ENCODE assay signal across 1 cellular context in the genomic region with DNA sequence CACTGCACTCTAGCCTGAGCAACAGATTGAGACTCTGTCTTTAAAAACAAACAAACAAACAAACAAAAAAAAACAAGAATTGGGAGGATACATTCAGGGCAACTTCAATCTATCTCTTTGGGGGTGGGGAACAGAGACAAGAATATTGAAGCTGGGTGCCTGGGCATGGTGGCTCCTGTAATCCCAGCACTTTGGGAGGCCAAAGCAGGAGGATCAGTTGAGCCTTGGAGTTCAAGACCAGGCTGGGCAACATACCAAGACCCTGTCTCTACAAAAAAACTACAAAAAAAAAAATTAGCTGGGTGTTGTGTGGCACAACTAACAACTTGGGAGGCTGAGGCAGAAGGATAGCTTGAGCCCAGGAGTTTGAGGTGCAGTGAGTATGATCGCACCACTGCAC.
TF ChIP-seq lines count a peak whose summit lies in the region.

No MANE protein-coding gene starts in this region.

TF ChIP-seq in HepG2, 621 proteins besides CTCF, POLR2A, EP300 and RAD21:
- TF ChIP-seq, protein P1, sequence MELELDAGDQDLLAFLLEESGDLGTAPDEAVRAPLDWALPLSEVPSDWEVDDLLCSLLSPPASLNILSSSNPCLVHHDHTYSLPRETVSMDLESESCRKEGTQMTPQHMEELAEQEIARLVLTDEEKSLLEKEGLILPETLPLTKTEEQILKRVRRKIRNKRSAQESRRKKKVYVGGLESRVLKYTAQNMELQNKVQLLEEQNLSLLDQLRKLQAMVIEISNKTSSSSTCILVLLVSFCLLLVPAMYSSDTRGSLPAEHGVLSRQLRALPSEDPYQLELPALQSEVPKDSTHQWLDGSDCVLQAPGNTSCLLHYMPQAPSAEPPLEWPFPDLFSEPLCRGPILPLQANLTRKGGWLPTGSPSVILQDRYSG (CRISPR knock-in tag; IDR thresholded peaks at IDR 0.05): no peak
- TF ChIP-seq CBX5 (CRISPR knock-in tag; IDR thresholded peaks at IDR 0.05; ENCODE audit: borderline replicate concordance) (no peak), ZIK1 (CRISPR knock-in tag; IDR thresholded peaks at IDR 0.05; ENCODE audit: borderline replicate concordance, low read depth) (no peak), ZNF770 (CRISPR knock-in tag; IDR thresholded peaks at IDR 0.05) (peak; percentile 70)
